ENCODE assay signal across 1 cellular context in genomic region chr1:29496701-29497100, GRCh38.
TF ChIP-seq lines count a peak whose summit lies in the region.

No MANE protein-coding gene starts in this region.

TF ChIP-seq in H1, 55 proteins besides CTCF, POLR2A, EP300 and RAD21:
- no peak for TF ChIP-seq RFX5 (IDR thresholded peaks at IDR 0.05; ENCODE audit: borderline replicate concordance, low read depth, low read length)
- TF ChIP-seq SP2 (IDR thresholded peaks at IDR 0.05; ENCODE audit: low read length): no peak
- TF ChIP-seq RXRA (IDR thresholded peaks at IDR 0.05; ENCODE audit: insufficient read depth, low read depth, low read length): no peak
- TF ChIP-seq TAF7 (optimal IDR thresholded peaks at IDR 0.05; ENCODE audit: borderline replicate concordance, low read depth, low read length): no peak
- TF ChIP-seq SRF (IDR thresholded peaks at IDR 0.05; ENCODE audit: low read depth, low read length): no peak
- no peak for TF ChIP-seq CBX5 (IDR thresholded peaks at IDR 0.05; ENCODE audit: low read depth, low read length)
- no peak for TF ChIP-seq CREB1 (IDR thresholded peaks at IDR 0.05)
- no peak for TF ChIP-seq SIX5 (IDR thresholded peaks at IDR 0.05; ENCODE audit: low read depth, low read length)
- no peak for TF ChIP-seq PHF8 (conservative IDR thresholded peaks at IDR 0.05; ENCODE audit: low read depth, low read length)
TF ChIP-seq in H1: peak in this region for 0.
